Comparison of ENCODE assay signal across 18 cellular contexts in the genomic region with DNA sequence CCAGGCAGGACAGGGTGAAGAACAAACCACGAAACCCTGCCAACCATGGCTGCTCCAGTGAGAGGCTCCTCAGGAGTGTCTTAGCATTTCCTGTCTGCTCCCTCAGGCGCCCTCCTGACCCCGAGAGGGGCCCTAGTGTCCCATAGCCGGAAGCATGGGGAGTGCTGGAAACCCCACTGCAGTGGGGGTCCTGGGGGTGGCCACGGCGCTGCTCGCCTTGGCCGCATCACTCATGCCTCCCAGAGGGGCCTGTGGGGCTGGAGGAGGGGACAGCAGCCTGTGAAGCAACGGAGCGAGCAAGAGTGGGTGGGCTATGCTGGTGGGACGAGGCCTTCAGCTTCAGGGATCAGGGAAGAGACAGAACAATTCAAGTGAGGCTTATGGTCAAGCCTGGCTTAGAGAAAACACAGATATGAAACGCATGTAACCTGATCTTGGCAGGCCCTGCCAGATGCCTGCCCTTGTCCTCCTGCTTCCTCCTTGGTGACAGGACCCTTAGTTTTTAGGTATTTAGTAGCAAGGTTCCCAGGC.
DNase-seq lines count a peak whose midpoint lies in the region; ATAC-seq, FAIRE-seq and TF ChIP-seq lines count a peak whose summit lies in the region.
"Had no signal": no experiment of that assay in that cellular context is flagged by ENCODE, and none has a peak within 500 bp of the region (broad histone marks: within the 10 kb centered on the region; RNA-seq: fewer than 3 reads in every experiment).

No MANE protein-coding gene starts in this region.

- no peak overlapping the region for H3K23ac ChIP-seq in H1 (ENCODE audit: insufficient read length)

- H2AFZ ChIP-seq in H1 (ENCODE audit: low read length) = no peak overlapping the region

- 0 out of 2 replicates have a peak overlapping the region, but pooled peaks have one; percentile 24 for H2AK5ac ChIP-seq in H1 (ENCODE audit: low read depth, low read length)

- H4K5ac ChIP-seq in H1 (ENCODE audit: insufficient read length, low read depth, low read length) = no peak overlapping the region

- H3K27me3 ChIP-seq in RWPE2 (ENCODE audit: insufficient read depth, poor library complexity, severe bottlenecking) = no peaks in the 10 kb centered on the region
- no peaks in the 10 kb centered on the region for H3K27me3 ChIP-seq in H1 (replicated peaks in 1 of 4; ENCODE audit: control insufficient read depth in 3 of 4, extremely low read depth in 1 of 4, insufficient read depth in 3 of 4, low read length in 3 of 4)
- H3K27me3 ChIP-seq in thymus (ENCODE audit: control insufficient read depth, insufficient read depth) = no peaks in the 10 kb centered on the region

- no peak overlapping the region for H2BK12ac ChIP-seq in H1 (ENCODE audit: low read depth, low read length)

- H3K4me1 ChIP-seq in RWPE2 (ENCODE audit: insufficient read depth, poor library complexity, severe bottlenecking) = peaks cover 35% of the 10 kb centered on the region
- H3K4me1 ChIP-seq in H1 (replicated peaks in 1 of 4; ENCODE audit: control insufficient read depth in 3 of 4, insufficient read depth in 4 of 4, low read length in 3 of 4) = peaks cover 0 to 8% (median 1%) of the 10 kb centered on the region in 4 experiments; a peak in 4 of 7 replicates
- peaks cover 6% of the 10 kb centered on the region for H3K4me1 ChIP-seq in thymus (ENCODE audit: control insufficient read depth, insufficient read depth, low read length)

- H3K23me2 ChIP-seq in H1 (ENCODE audit: low read depth, low read length) = peaks cover 2% of the 10 kb centered on the region; the same call in 1 of the 2 replicates

- ATAC-seq in RWPE2 (ENCODE audit: low read depth) (no peak), HG02981 (IDR thresholded peaks at IDR 0.05; ENCODE audit: unreplicated experiment) (no peak), GM18858 (IDR thresholded peaks at IDR 0.05; ENCODE audit: unreplicated experiment) (no peak)

- POLR2A ChIA-PET in H1 (lab: Charles Lee; ENCODE audit: partially characterized antibody) = no interaction called here

- no peaks in the 10 kb centered on the region for H4K20me1 ChIP-seq in H1 (replicated peaks in 1 of 2; ENCODE audit: control insufficient read depth in 1 of 2, insufficient read depth in 2 of 2, low read length in 2 of 2)

- H3K14ac ChIP-seq in H1 (ENCODE audit: insufficient read length) = no peak overlapping the region

- H3K79me1 ChIP-seq in H1 (ENCODE audit: low read depth, low read length) = no peaks in the 10 kb centered on the region

- H3K9me3 Mint-ChIP-seq in nephron progenitor cell = peaks cover 3% of the 10 kb centered on the region
- H3K9me3 Mint-ChIP-seq: activated naive CD8-positive, alpha-beta T cell treated with anti-CD3 and anti-CD28 coated beads, Interleukin-2, amount 10 ng/mL, durations not matched to agents 7 days and 5 days; CD4-positive, alpha-beta T cell had no signal

- no peaks in the 10 kb centered on the region for H3K79me2 ChIP-seq in H1 (ENCODE audit: control insufficient read depth in 1 of 2, insufficient read depth in 2 of 2, low read length in 2 of 2)

- H3K4me2 ChIP-seq in H1 (ENCODE audit: insufficient read depth in 1 of 2, low read depth in 2 of 2, low read length in 2 of 2) = no peak overlapping the region

- no peak for FAIRE-seq in H1 (lab: Jason Lieb, UNC)
- FAIRE-seq: colon, GM12891 had no signal

- CTCF ChIA-PET in H1 (lab: Charles Lee; ENCODE audit: partially characterized antibody) = interaction anchor here (1.1 to 13.8 kb wide), 3 partner anchors 27 to 417 kb away, joined by 3 to 209 read pairs (median 4); no protein-coding TSS in a partner anchor

- no peak overlapping the region for H3K56ac ChIP-seq in H1 (replicated peaks; ENCODE audit: insufficient read length, low read depth, low read length)

- H3K4me3 ChIP-seq in RWPE2 (ENCODE audit: severe bottlenecking) (no peak overlapping the region), H1 (ENCODE audit: extremely low read depth in 1 of 4, insufficient read depth in 2 of 4, low read depth in 3 of 4, low read length in 4 of 4) (no peak overlapping the region), thymus (ENCODE audit: low read length) (no peak overlapping the region)

- 92% methylated on average over 12 of the region's 12 CpGs; no CpG with 5 or more reads in 1 of the 2 experiments for WGBS in H1 (ENCODE audit: extremely low coverage in 1 of 2, insufficient coverage in 1 of 2, insufficient read length in 1 of 2, insufficient replicate concordance in 2 of 2, low coverage in 1 of 2, low lambda C conversion rate in 2 of 2, missing lambda C conversion rate in 1 of 2), 2 experiments
- WGBS in thymus = 80% methylated on average over 12 of the region's 12 CpGs

- H3K27ac ChIP-seq in RWPE2 (ENCODE audit: poor library complexity, severe bottlenecking) = peak overlapping the region; percentile 95
- H3K27ac ChIP-seq in H1 (ENCODE audit: low read depth, low read length) = no peak overlapping the region
- H3K27ac ChIP-seq in thymus (ENCODE audit: low read depth) = peak overlapping the region; percentile 46

- TF ChIP-seq RAD21 in H1 (IDR thresholded peaks at IDR 0.05 in 1 of 2, conservative IDR thresholded peaks at IDR 0.05 in 1 of 2; ENCODE audit: low read depth in 2 of 2, low read length in 2 of 2) = no peak

- peaks cover 77% of the 10 kb centered on the region for H3K4me1 Mint-ChIP-seq in nephron progenitor cell

- no peak for TF ChIP-seq POLR2A in H1 (IDR thresholded peaks at IDR 0.05; ENCODE audit: control extremely low read depth in 1 of 2, low read depth in 2 of 2, low read length in 2 of 2)

- DNase-seq in RWPE2 (ENCODE audit: low spot score) (no peak), H1 (ENCODE audit: low read depth in 1 of 2, low spot score in 2 of 2) (no peak), nephron progenitor cell (peak; percentile 38), AG08396 (ENCODE audit: low spot score) (no peak)
- DNase-seq: activated CD4-positive, alpha-beta T cell treated with anti-CD3 and anti-CD28 coated beads, Interleukin-2, amount 50 U/mL, for 1 hour; activated naive CD8-positive, alpha-beta T cell treated with anti-CD3 and anti-CD28 coated beads, Interleukin-2, amount 10 ng/mL, durations not matched to agents 7 days and 5 days; activated T-cell treated with anti-CD3 and anti-CD28 coated beads, Interleukin-2, amount 50 U/mL, for 48 hours; CD4-positive, alpha-beta T cell; mesendoderm; NCI-H2081 treated with DMSO at 0.1 percent for 48 hours; NCI-H82; occipital lobe; stimulated activated CD4-positive, alpha-beta T cell treated with anti-CD3 and anti-CD28 coated beads, Interleukin-15, amount 100 ng/mL, for 24 hours had no signal

- no peak for TF ChIP-seq EP300 in H1 (IDR thresholded peaks at IDR 0.05; ENCODE audit: borderline replicate concordance in 1 of 2, low read depth in 2 of 2, low read length in 2 of 2)

- H2BK120ac ChIP-seq in H1 (replicated peaks; ENCODE audit: low read depth, low read length) = no peak overlapping the region

- peak overlapping the region; percentile 64 for H3K4me3 Mint-ChIP-seq in nephron progenitor cell
- H3K4me3 Mint-ChIP-seq: activated naive CD8-positive, alpha-beta T cell treated with anti-CD3 and anti-CD28 coated beads, Interleukin-2, amount 10 ng/mL, durations not matched to agents 7 days and 5 days; CD4-positive, alpha-beta T cell had no signal

- H3K36me3 ChIP-seq in RWPE2 (ENCODE audit: low read depth) (peaks cover 16% of the 10 kb centered on the region), H1 (ENCODE audit: control insufficient read depth in 2 of 4, insufficient read depth in 4 of 4, low read length in 3 of 4) (no peaks in the 10 kb centered on the region; a peak in 1 of 8 replicates), thymus (ENCODE audit: control insufficient read depth, insufficient read depth) (peaks cover 9% of the 10 kb centered on the region)

- peaks cover 29% of the 10 kb centered on the region for H3K36me3 Mint-ChIP-seq in nephron progenitor cell (ENCODE audit: low read depth)
- H3K36me3 Mint-ChIP-seq: activated naive CD8-positive, alpha-beta T cell treated with anti-CD3 and anti-CD28 coated beads, Interleukin-2, amount 10 ng/mL, durations not matched to agents 7 days and 5 days had no signal

- H2BK15ac ChIP-seq in H1 (ENCODE audit: low read length) = no peak overlapping the region

- no peak overlapping the region for H4K91ac ChIP-seq in H1 (replicated peaks; ENCODE audit: insufficient read length, low read length)

- no peak overlapping the region for H3K18ac ChIP-seq in H1 (ENCODE audit: extremely low read depth, low read length)

- no peak overlapping the region for H3K4ac ChIP-seq in H1 (replicated peaks; ENCODE audit: insufficient read length, low read depth, low read length)

- no peak overlapping the region for H2BK5ac ChIP-seq in H1 (ENCODE audit: low read depth, low read length)

- no peaks in the 10 kb centered on the region for H3K27me3 Mint-ChIP-seq in nephron progenitor cell (ENCODE audit: low read depth, poor library complexity)
- H3K27me3 Mint-ChIP-seq: activated naive CD8-positive, alpha-beta T cell treated with anti-CD3 and anti-CD28 coated beads, Interleukin-2, amount 10 ng/mL, durations not matched to agents 7 days and 5 days; CD4-positive, alpha-beta T cell had no signal

- no peak overlapping the region for H4K8ac ChIP-seq in H1 (ENCODE audit: extremely low read depth, insufficient read depth, low read length)

- TF ChIP-seq CTCF in RWPE2 (IDR thresholded peaks at IDR 0.05; ENCODE audit: poor library complexity, severe bottlenecking) = no peak
- TF ChIP-seq CTCF in H1 (IDR thresholded peaks at IDR 0.05; ENCODE audit: control extremely low read depth in 1 of 3, insufficient read depth in 1 of 3, low read depth in 1 of 3, low read length in 3 of 3) = no peak
- TF ChIP-seq CTCF in nephron progenitor cell (IDR thresholded peaks at IDR 0.05) = no peak

- H3K9me3 ChIP-seq in RWPE2 (ENCODE audit: severe bottlenecking) = no peaks in the 10 kb centered on the region
- H3K9me3 ChIP-seq in H1 (ENCODE audit: insufficient read depth in 2 of 2, low read depth in 1 of 2, low read length in 1 of 2) = no peaks in the 10 kb centered on the region
- H3K9me3 ChIP-seq in thymus (ENCODE audit: control insufficient read depth) = no peaks in the 10 kb centered on the region

- H3K9ac ChIP-seq in H1 (replicated peaks in 1 of 4; ENCODE audit: extremely low read depth in 1 of 4, low read depth in 3 of 4, low read length in 3 of 4) = no peak overlapping the region

- peak overlapping the region; percentile 96 for H3K27ac Mint-ChIP-seq in nephron progenitor cell
- H3K27ac Mint-ChIP-seq: activated naive CD8-positive, alpha-beta T cell treated with anti-CD3 and anti-CD28 coated beads, Interleukin-2, amount 10 ng/mL, durations not matched to agents 7 days and 5 days; CD4-positive, alpha-beta T cell had no signal

- no peak overlapping the region for H2BK20ac ChIP-seq in H1 (ENCODE audit: low read length)

TF ChIP-seq in H1, 55 proteins besides CTCF, POLR2A, EP300 and RAD21 (continues in another document):
- TF ChIP-seq SP2 (IDR thresholded peaks at IDR 0.05; ENCODE audit: low read length) (no peak), NRF1 (IDR thresholded peaks at IDR 0.05; ENCODE audit: low read depth, low read length) (no peak), JUN (IDR thresholded peaks at IDR 0.05; ENCODE audit: low read depth, low read length) (no peak)
- TF ChIP-seq, protein P1, sequence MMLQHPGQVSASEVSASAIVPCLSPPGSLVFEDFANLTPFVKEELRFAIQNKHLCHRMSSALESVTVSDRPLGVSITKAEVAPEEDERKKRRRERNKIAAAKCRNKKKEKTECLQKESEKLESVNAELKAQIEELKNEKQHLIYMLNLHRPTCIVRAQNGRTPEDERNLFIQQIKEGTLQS (IDR thresholded peaks at IDR 0.05; ENCODE audit: insufficient read depth, low read depth, low read length) = no peak
